In the genomic region with DNA sequence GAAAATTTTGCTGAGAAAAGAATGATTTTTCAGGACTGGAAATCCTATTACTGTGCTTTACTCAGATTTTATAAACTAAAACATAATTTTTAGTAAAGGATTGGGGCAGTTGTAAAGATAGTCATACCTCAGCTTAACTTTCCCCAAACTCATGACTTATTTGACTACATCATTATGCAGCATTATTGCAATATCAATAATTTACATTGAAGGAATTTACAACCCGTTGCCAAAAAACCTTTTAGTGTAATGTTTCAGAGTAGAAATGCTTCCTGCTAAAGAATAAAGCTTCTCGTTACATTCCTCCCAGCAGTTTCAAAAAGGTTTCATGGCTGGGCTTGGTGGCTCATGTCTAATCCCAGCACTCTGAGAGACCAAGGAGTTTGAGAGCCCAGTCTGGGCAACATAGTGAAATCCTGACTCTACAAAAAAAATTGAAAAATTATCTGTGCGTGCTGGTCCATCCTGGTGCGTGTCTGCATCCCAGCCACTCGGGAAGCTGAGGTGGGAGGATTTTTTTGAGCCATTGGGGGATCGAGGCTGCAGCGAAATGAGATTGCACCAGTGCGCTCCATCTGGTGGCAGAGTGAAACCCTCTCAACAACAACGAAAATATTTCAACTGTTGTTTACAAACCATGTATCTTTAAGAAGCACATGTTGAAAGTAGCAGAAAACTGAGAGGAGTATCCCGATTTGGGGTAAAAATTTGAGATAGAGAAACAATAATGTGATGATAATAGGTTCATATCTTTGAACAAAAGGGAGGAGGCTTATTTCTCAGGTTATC, we compare ENCODE assay signal across 7 cellular contexts. TPM values are rescaled to one million over a fixed set of nuclear protein-coding genes. Genes with fewer than 3 reads are reported as not detected.
A peak's percentile ranks its signal among the peaks of the same experiment; 100 is the strongest.
DNase-seq lines count a peak whose midpoint lies in the region; ATAC-seq lines count a peak whose summit lies in the region.

No MANE protein-coding gene starts in this region.

- H3K36me3 Mint-ChIP-seq in activated T-helper 17 cell treated with anti-CD3 and anti-CD28 coated beads, Interleukin-2, amount 50 U/mL, for 72 hours (ENCODE audit: low read depth), result peaks cover 78% of the 10 kb centered on the region

- no peaks in the 10 kb centered on the region for H3K27me3 Mint-ChIP-seq in activated T-helper 17 cell treated with anti-CD3 and anti-CD28 coated beads, Interleukin-2, amount 50 U/mL, for 72 hours

- peaks cover 39% of the 10 kb centered on the region for H3K4me1 Mint-ChIP-seq in activated T-helper 17 cell treated with anti-CD3 and anti-CD28 coated beads, Interleukin-2, amount 50 U/mL, for 72 hours

- H3K9me3 Mint-ChIP-seq in activated T-helper 17 cell treated with anti-CD3 and anti-CD28 coated beads, Interleukin-2, amount 50 U/mL, for 72 hours, result no peaks in the 10 kb centered on the region

- ATAC-seq in activated T-helper 17 cell treated with anti-CD3 and anti-CD28 coated beads, Interleukin-2, amount 50 U/mL, for 72 hours (replicated peaks), result no peak
- ATAC-seq in sciatic nerve, result no peak
- ATAC-seq in HG03520 (IDR thresholded peaks at IDR 0.05; ENCODE audit: unreplicated experiment), result no peak
- no peak for ATAC-seq in HG03565 (IDR thresholded peaks at IDR 0.05; ENCODE audit: unreplicated experiment)

- intact Hi-C loops in sciatic nerve (cut with DNase I), result no loop called here

- DNase-seq in ELR (ENCODE audit: low read depth), result peak; percentile 62
- DNase-seq in Kasumi-1 (lab: John Stamatoyannopoulos, UW), result peak; percentile 41 to 45
- DNase-seq in glomerular visceral epithelial cell (ENCODE audit: extremely low spot score), result peak; percentile 27
- DNase-seq in sciatic nerve (ENCODE audit: low spot score), result peak; percentile 65

- peak overlapping the region; percentile 96 for H3K4me3 Mint-ChIP-seq in activated T-helper 17 cell treated with anti-CD3 and anti-CD28 coated beads, Interleukin-2, amount 50 U/mL, for 72 hours

- peak overlapping the region; percentile 96 for H3K27ac Mint-ChIP-seq in activated T-helper 17 cell treated with anti-CD3 and anti-CD28 coated beads, Interleukin-2, amount 50 U/mL, for 72 hours

RNA-seq across cellular contexts. Expression of a gene that starts 4.4 kb away (rescaled TPM):
- total RNA-seq in activated T-helper 17 cell treated with anti-CD3 and anti-CD28 coated beads, Interleukin-2, amount 50 U/mL, for 72 hours, result 10 to 100 TPM; 49.8 to 92.9 TPM
- 65.9 TPM for total RNA-seq in sciatic nerve
